1 cellular context compared by ENCODE assay signal in genomic region chr12:79911889-79912656, GRCh38.
TF ChIP-seq lines count a peak whose summit lies in the region.

No MANE protein-coding gene starts in this region.

TF ChIP-seq in HepG2, 621 proteins besides CTCF, POLR2A, EP300 and RAD21:
- TF ChIP-seq ZBTB7B (CRISPR knock-in tag; IDR thresholded peaks at IDR 0.05) (no peak), MAFG (CRISPR knock-in tag; IDR thresholded peaks at IDR 0.05) (no peak), SKI (IDR thresholded peaks at IDR 0.05; ENCODE audit: partially characterized antibody) (no peak), ZNF121 (CRISPR knock-in tag; IDR thresholded peaks at IDR 0.05) (peak; percentile 69), NR2F6 (IDR thresholded peaks at IDR 0.05) (no peak), NR2F6 (CRISPR knock-in tag; IDR thresholded peaks at IDR 0.05) (0 out of 2 replicates have a peak, but pooled peaks have one; percentile 8), NR2F1 (CRISPR knock-in tag; IDR thresholded peaks at IDR 0.05) (no peak), CBX5 (CRISPR knock-in tag; IDR thresholded peaks at IDR 0.05; ENCODE audit: borderline replicate concordance) (no peak), HDAC6 (IDR thresholded peaks at IDR 0.05; ENCODE audit: low read depth, low read length) (no peak), FOSL2 (CRISPR knock-in tag; IDR thresholded peaks at IDR 0.05) (0 out of 2 replicates have a peak, but pooled peaks have one; percentile 40), KLF13 (CRISPR knock-in tag; IDR thresholded peaks at IDR 0.05) (no peak), CHD4 (IDR thresholded peaks at IDR 0.05; ENCODE audit: borderline replicate concordance, low read length) (no peak), MATR3 (CRISPR knock-in tag; IDR thresholded peaks at IDR 0.05) (no peak), KAT2B (IDR thresholded peaks at IDR 0.05; ENCODE audit: borderline replicate concordance, low read depth, low read length) (no peak), HDAC1 (CRISPR knock-in tag; IDR thresholded peaks at IDR 0.05) (no peak), ZNF362 (CRISPR knock-in tag; IDR thresholded peaks at IDR 0.05; ENCODE audit: borderline replicate concordance) (no peak), ZNF7 (CRISPR knock-in tag; IDR thresholded peaks at IDR 0.05) (no peak), LCORL (IDR thresholded peaks at IDR 0.05) (no peak), LCORL (CRISPR knock-in tag; IDR thresholded peaks at IDR 0.05) (no peak), NFATC3 (CRISPR knock-in tag; IDR thresholded peaks at IDR 0.05) (no peak), ZNF782 (CRISPR knock-in tag; IDR thresholded peaks at IDR 0.05; ENCODE audit: borderline replicate concordance) (no peak), THRA (CRISPR knock-in tag; IDR thresholded peaks at IDR 0.05; ENCODE audit: borderline replicate concordance) (no peak), ZNF160 (CRISPR knock-in tag; IDR thresholded peaks at IDR 0.05) (no peak), NFAT5 (CRISPR knock-in tag; IDR thresholded peaks at IDR 0.05) (no peak), KMT2A (CRISPR knock-in tag; IDR thresholded peaks at IDR 0.05) (no peak), ETS1 (CRISPR knock-in tag; IDR thresholded peaks at IDR 0.05) (no peak), TEF (CRISPR knock-in tag; IDR thresholded peaks at IDR 0.05) (no peak)
